Comparison of ENCODE assay signal across 1 cellular context in genomic region chr17:7467498-7467897, GRCh38.
TF ChIP-seq lines count a peak whose summit lies in the region.

No MANE protein-coding gene starts in this region.

TF ChIP-seq in GM12878, 131 proteins besides CTCF, POLR2A, EP300 and RAD21:
- TF ChIP-seq RAD51 (IDR thresholded peaks at IDR 0.05) (no peak), SMC3 (IDR thresholded peaks at IDR 0.05; ENCODE audit: borderline replicate concordance, low read length) (no peak), ZNF24 (IDR thresholded peaks at IDR 0.05) (no peak), CBX5 (IDR thresholded peaks at IDR 0.05; ENCODE audit: low read depth) (no peak), RFX5 (IDR thresholded peaks at IDR 0.05; ENCODE audit: low read depth, low read length) (no peak), RUNX3 (IDR thresholded peaks at IDR 0.05; ENCODE audit: low read length) (no peak), ETV6 (conservative IDR thresholded peaks at IDR 0.05 in 1 of 2, IDR thresholded peaks at IDR 0.05 in 1 of 2; ENCODE audit: borderline replicate concordance in 1 of 2, low read depth in 1 of 2) (no peak), E2F8 (IDR thresholded peaks at IDR 0.05; ENCODE audit: low read depth, partially characterized antibody) (no peak), ZNF592 (IDR thresholded peaks at IDR 0.05) (no peak), PAX5 (IDR thresholded peaks at IDR 0.05; ENCODE audit: borderline replicate concordance, low read depth, low read length) (no peak), NFIC (IDR thresholded peaks at IDR 0.05; ENCODE audit: low read depth, low read length) (no peak), NR2C1 (IDR thresholded peaks at IDR 0.05) (no peak), ZNF217 (IDR thresholded peaks at IDR 0.05) (no peak), BCLAF1 (IDR thresholded peaks at IDR 0.05) (no peak), ZBTB40 (IDR thresholded peaks at IDR 0.05; ENCODE audit: borderline replicate concordance) (no peak), NR2F1 (conservative IDR thresholded peaks at IDR 0.05) (no peak), ZZZ3 (IDR thresholded peaks at IDR 0.05; ENCODE audit: control insufficient read depth, insufficient read length, low read depth) (no peak)
